19 cellular contexts compared by ENCODE assay signal in genomic region chrX:17839269-17839668, GRCh38. TPM values are rescaled to one million over a fixed set of nuclear protein-coding genes. Genes with fewer than 3 reads are reported as not detected.
"Had no signal": no experiment of that assay in that cellular context is flagged by ENCODE, and none has a peak within 500 bp of the region (broad histone marks: within the 10 kb centered on the region; RNA-seq: fewer than 3 reads in every experiment).

No MANE protein-coding gene starts in this region.

- H3K4me1 Mint-ChIP-seq: activated naive CD4-positive, alpha-beta T cell treated with anti-CD3 and anti-CD28 coated beads, Interleukin-2, amount 10 ng/mL, durations not matched to agents 7 days and 5 days had no signal

- H3K27ac ChIP-seq: ascending aorta, breast epithelium, neutrophil, right atrium auricular region, skin epidermis, tibial nerve, uterus had no signal

- H3K36me3 Mint-ChIP-seq: activated naive CD4-positive, alpha-beta T cell treated with anti-CD3 and anti-CD28 coated beads, Interleukin-2, amount 10 ng/mL, durations not matched to agents 7 days and 5 days; naive thymus-derived CD4-positive, alpha-beta T cell had no signal

- H3K4me3 ChIP-seq: ascending aorta, breast epithelium, right atrium auricular region, skin epidermis, tibial nerve, uterus had no signal

- H3K36me3 ChIP-seq: ascending aorta, breast epithelium, neutrophil, right atrium auricular region, tibial nerve, uterus had no signal

- DNase-seq: activated CD4-positive, alpha-beta T cell treated with anti-CD3 and anti-CD28 coated beads, Interleukin-2, amount 50 U/mL, for 4 hours; activated naive CD4-positive, alpha-beta T cell treated with anti-CD3 and anti-CD28 coated beads, Interleukin-2, amount 10 ng/mL, durations not matched to agents 7 days and 5 days; glutamatergic neuron; naive thymus-derived CD4-positive, alpha-beta T cell; posterior cingulate gyrus; stimulated activated CD4-positive, alpha-beta T cell treated with anti-CD3 and anti-CD28 coated beads, Interleukin-15, amount 100 ng/mL, for 24 hours; stimulated activated CD4-positive, alpha-beta T cell treated with anti-CD3 and anti-CD28 coated beads, Interleukin-4, amount 100 ng/mL, for 1 hour; stimulated activated naive CD4-positive, alpha-beta T cell; uterus had no signal

- H3K27me3 ChIP-seq: ascending aorta, neutrophil, right atrium auricular region, uterus had no signal

- H3K9me3 Mint-ChIP-seq: activated naive CD4-positive, alpha-beta T cell treated with anti-CD3 and anti-CD28 coated beads, Interleukin-2, amount 10 ng/mL, durations not matched to agents 7 days and 5 days; activated T-helper 2 cell treated with anti-CD3 and anti-CD28 coated beads, Interferon-gamma antibody, Interleukin-2, Interleukin-4, amounts not matched to agents 10 μg/mL and 5 μg/mL and 100 μg/mL, durations not matched to agents 14 hours and 24 hours and 36 hours; T-helper 2 cell treated with Interferon-gamma antibody and Interleukin-4, amounts not matched to agents 5 μg/mL and 100 μg/mL, for 36 hours had no signal

- H3K4me1 ChIP-seq: ascending aorta, breast epithelium, tibial nerve had no signal

- ATAC-seq: left lobe of liver; naive thymus-derived CD4-positive, alpha-beta T cell had no signal

- H3K9me3 ChIP-seq: ascending aorta, breast epithelium, neutrophil, right atrium auricular region, tibial nerve, uterus had no signal

- H3K4me3 Mint-ChIP-seq: activated naive CD4-positive, alpha-beta T cell treated with anti-CD3 and anti-CD28 coated beads, Interleukin-2, amount 10 ng/mL, durations not matched to agents 7 days and 5 days; naive thymus-derived CD4-positive, alpha-beta T cell; T-helper 2 cell treated with Interferon-gamma antibody and Interleukin-4, amounts not matched to agents 5 μg/mL and 100 μg/mL, for 36 hours had no signal

- H3K27ac Mint-ChIP-seq: activated naive CD4-positive, alpha-beta T cell treated with anti-CD3 and anti-CD28 coated beads, Interleukin-2, amount 10 ng/mL, durations not matched to agents 7 days and 5 days; activated T-helper 2 cell treated with anti-CD3 and anti-CD28 coated beads, Interferon-gamma antibody, Interleukin-2, Interleukin-4, amounts not matched to agents 10 μg/mL and 5 μg/mL and 100 μg/mL, durations not matched to agents 14 hours and 24 hours and 36 hours; T-helper 2 cell treated with Interferon-gamma antibody and Interleukin-4, amounts not matched to agents 5 μg/mL and 100 μg/mL, for 36 hours had no signal

RNA-seq across cellular contexts. Expression of gene RAI2, which starts 21.8 kb away (rescaled TPM):
- total RNA-seq: fibroblast of villous mesenchyme had no signal
